Comparison of ENCODE assay signal across 23 cellular contexts in the genomic region with DNA sequence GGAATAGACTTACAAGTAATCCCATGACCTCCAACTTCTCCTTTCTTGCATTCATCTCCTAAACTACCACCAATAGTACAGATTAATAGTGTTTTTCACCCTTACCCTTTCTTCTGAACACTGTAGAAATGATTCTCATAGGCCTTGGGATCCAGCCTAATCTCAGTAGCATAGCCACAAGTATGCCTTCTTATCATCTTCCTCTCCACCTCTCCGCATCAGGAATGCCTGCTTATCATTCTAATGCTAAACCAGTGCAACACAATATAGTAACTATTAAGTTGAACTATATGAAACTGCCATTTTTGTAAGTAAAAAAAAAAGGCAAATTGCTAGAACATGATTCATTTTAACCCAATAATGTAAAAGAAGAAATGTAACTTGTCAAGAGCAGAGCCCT.
"Had no signal": no experiment of that assay in that cellular context is flagged by ENCODE, and none has a peak within 500 bp of the region (broad histone marks: within the 10 kb centered on the region; RNA-seq: fewer than 3 reads in every experiment).

No MANE protein-coding gene starts in this region.

- DNase-seq: activated B cell treated with CpG ODN at 0.5 μM for 24 hours; activated CD8-positive, alpha-beta T cell treated with anti-CD3 and anti-CD28 coated beads for 36 hours; activated gamma-delta T cell treated with Interleukin-2 at 50 U/mL for 16 hours; aorta; caudate nucleus; foreskin melanocyte; heart right ventricle; left lung; lower lobe of right lung; mesenchymal stem cell; naive thymus-derived CD8-positive, alpha-beta T cell; occipital lobe; psoas muscle; stimulated activated CD4-positive, alpha-beta T cell treated with anti-CD3 and anti-CD28 coated beads, Interleukin-1b, Interleukin-23, amount 100 ng/mL, for 48 hours; stimulated activated CD4-positive, alpha-beta T cell treated with anti-CD3 and anti-CD28 coated beads, Interleukin-4, amount 100 ng/mL, for 4 hours; stimulated activated CD8-positive, alpha-beta memory T cell treated with anti-CD3 and anti-CD28 coated beads, Interleukin-4, amount 100 ng/mL, for 48 hours; stimulated activated naive CD4-positive, alpha-beta T cell; T-cell; testis had no signal

- H3K4me1 Mint-ChIP-seq: activated B cell treated with CpG ODN at 0.5 μM for 24 hours, neural progenitor cell had no signal

- H3K27me3 ChIP-seq: heart right ventricle, left lung, neural progenitor cell, testis had no signal

- H3K9ac ChIP-seq: neural progenitor cell, parathyroid adenoma had no signal

- H3K27me3 Mint-ChIP-seq: activated B cell treated with CpG ODN at 0.5 μM for 24 hours; activated CD8-positive, alpha-beta T cell treated with anti-CD3 and anti-CD28 coated beads for 36 hours; T-cell had no signal

- H3K4me1 ChIP-seq: left lung, lower lobe of right lung, neural progenitor cell, parathyroid adenoma, psoas muscle, testis had no signal

- H3K27ac ChIP-seq: heart right ventricle, left lung, lower lobe of right lung, neural progenitor cell, parathyroid adenoma, psoas muscle, testis had no signal

- H3K36me3 ChIP-seq: heart right ventricle, left lung, lower lobe of right lung, neural progenitor cell had no signal

- ATAC-seq: activated CD8-positive, alpha-beta T cell treated with anti-CD3 and anti-CD28 coated beads for 36 hours; heart right ventricle; left lung; lower lobe of right lung; naive thymus-derived CD8-positive, alpha-beta T cell; psoas muscle; T-cell had no signal

- H2AFZ ChIP-seq: neural progenitor cell, parathyroid adenoma had no signal

- H3K36me3 Mint-ChIP-seq: naive thymus-derived CD8-positive, alpha-beta T cell; neural progenitor cell; T-cell had no signal

- H3K4me3 ChIP-seq: heart right ventricle, left lung, lower lobe of right lung, neural progenitor cell, psoas muscle, smooth muscle cell, testis had no signal

- H3K9me3 Mint-ChIP-seq: activated B cell treated with CpG ODN at 0.5 μM for 24 hours had no signal

- H3K9me3 ChIP-seq: lower lobe of right lung, psoas muscle, testis had no signal

- H3K4me3 Mint-ChIP-seq: activated B cell treated with CpG ODN at 0.5 μM for 24 hours; activated CD8-positive, alpha-beta T cell treated with anti-CD3 and anti-CD28 coated beads for 36 hours; activated T-helper 1 cell treated with anti-CD3 and anti-CD28 coated beads, Interleukin-12 subunit alpha, Interleukin-12 subunit beta, Interleukin-2, Interleukin-4 antibody, amounts not matched to agents 30 ng/mL and 10 ng/mL and 1 ng/mL, durations not matched to agents 14 hours and 24 hours and 36 hours; naive thymus-derived CD8-positive, alpha-beta T cell; neural progenitor cell; T-cell had no signal

- H3K27ac Mint-ChIP-seq: activated B cell treated with CpG ODN at 0.5 μM for 24 hours; activated CD8-positive, alpha-beta T cell treated with anti-CD3 and anti-CD28 coated beads for 36 hours; activated T-helper 1 cell treated with anti-CD3 and anti-CD28 coated beads, Interleukin-12 subunit alpha, Interleukin-12 subunit beta, Interleukin-2, Interleukin-4 antibody, amounts not matched to agents 30 ng/mL and 10 ng/mL and 1 ng/mL, durations not matched to agents 14 hours and 24 hours and 36 hours; naive thymus-derived CD8-positive, alpha-beta T cell; neural progenitor cell; T-cell had no signal

- H3K4me2 ChIP-seq: neural progenitor cell, smooth muscle cell had no signal
